ENCODE assay signal across 13 cellular contexts in the genomic region with DNA sequence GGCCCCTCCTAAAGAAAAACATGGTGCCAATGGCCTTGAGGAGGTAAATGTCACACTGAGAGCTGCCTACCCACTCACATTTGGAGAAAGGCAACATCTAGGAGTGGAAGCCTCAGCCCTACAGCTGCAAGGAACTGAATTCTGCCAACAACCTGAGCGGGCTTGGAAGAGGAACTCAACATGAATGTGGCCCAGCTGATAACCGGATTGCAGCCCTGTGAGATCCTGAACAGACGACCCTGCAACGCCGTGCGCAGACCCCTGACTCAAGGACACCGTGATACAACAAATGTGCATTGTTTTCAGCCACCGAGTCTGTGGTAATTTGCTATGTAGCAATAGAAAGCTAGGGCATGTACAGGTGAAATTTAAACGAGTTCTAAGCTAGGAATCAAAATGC.
"Had no signal": no experiment of that assay in that cellular context is flagged by ENCODE, and none has a peak within 500 bp of the region (broad histone marks: within the 10 kb centered on the region; RNA-seq: fewer than 3 reads in every experiment).

No MANE protein-coding gene starts in this region.

- H3K36me3 ChIP-seq: uterus had no signal

- H3K27me3 ChIP-seq: uterus had no signal

- H3K4me3 ChIP-seq: uterus had no signal

- H3K9me3 ChIP-seq: uterus had no signal

- H3K27ac ChIP-seq: uterus, VCaP had no signal

- ATAC-seq: left cardiac atrium; stimulated activated naive CD8-positive, alpha-beta T cell treated with anti-CD3 and anti-CD28 coated beads, Interleukin-15, Interleukin-2, amounts not matched to agents 100 U/mL and 50 U/mL, for 24 hours had no signal

- DNase-seq: activated CD4-positive, alpha-beta memory T cell treated with anti-CD3 and anti-CD28 coated beads, Interleukin-2, amount 10 ng/mL, durations not matched to agents 7 days and 5 days; activated CD8-positive, alpha-beta memory T cell treated with anti-CD3 and anti-CD28 coated beads, Interleukin-2, amount 50 U/mL, for 4 hours; activated naive CD8-positive, alpha-beta T cell treated with anti-CD3 and anti-CD28 coated beads, Interleukin-2, amount 10 ng/mL, durations not matched to agents 7 days and 5 days; anterior cingulate cortex; effector CD4-positive, alpha-beta T cell; immature natural killer cell; left cardiac atrium; stimulated activated CD4-positive, alpha-beta T cell treated with anti-CD3 and anti-CD28 coated beads, Interleukin-12 subunit alpha, Interleukin-12 subunit beta, amount 100 ng/mL, for 4 hours; stimulated activated CD8-positive, alpha-beta memory T cell treated with anti-CD3 and anti-CD28 coated beads, Interleukin-4, amount 100 ng/mL, for 48 hours; stimulated activated naive CD8-positive, alpha-beta T cell treated with anti-CD3 and anti-CD28 coated beads, Interleukin-15, Interleukin-2, amounts not matched to agents 100 U/mL and 50 U/mL, for 24 hours; SW 1271; uterus had no signal

- H3K4me1 ChIP-seq: uterus had no signal
